In the genomic region with DNA sequence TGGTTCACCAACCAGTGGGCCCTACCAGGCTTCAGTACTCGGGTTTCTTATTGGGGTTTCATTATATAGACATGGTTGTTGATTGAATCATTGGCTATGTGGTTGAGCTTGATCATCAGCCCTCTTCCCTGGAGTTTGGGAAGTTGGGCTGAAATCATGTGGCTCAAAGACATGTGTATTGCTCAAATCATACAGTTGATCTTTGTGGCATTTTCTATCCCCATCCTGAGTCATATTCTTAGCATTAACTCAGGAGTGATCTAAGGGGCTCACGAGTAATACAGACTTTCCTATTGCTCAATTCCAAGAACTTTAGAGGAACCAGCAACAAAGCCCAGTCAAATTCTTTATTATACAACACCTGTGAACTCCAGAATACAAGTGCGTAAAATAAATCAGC, we compare ENCODE assay signal across 19 cellular contexts.
DNase-seq lines count a peak whose midpoint lies in the region; ATAC-seq and TF ChIP-seq lines count a peak whose summit lies in the region.
"Had no signal": no experiment of that assay in that cellular context is flagged by ENCODE, and none has a peak within 500 bp of the region (broad histone marks: within the 10 kb centered on the region; RNA-seq: fewer than 3 reads in every experiment).

No MANE protein-coding gene starts in this region.

- intact Hi-C loops in MCF 10A (cut with micrococcal nuclease) (no loop called here), breast epithelium (cut with DNase I; ENCODE audit: low total_unique reads) (no loop called here)
- intact Hi-C loops in CD4-positive, alpha-beta T cell (cut with DNase I, micrococcal nuclease) = no loop called here

- peak; percentile 47 for ATAC-seq in activated T-helper 17 cell treated with anti-CD3 and anti-CD28 coated beads, Interleukin-2, amount 50 U/mL, for 72 hours (replicated peaks)
- ATAC-seq in CD4-positive, alpha-beta T cell (ENCODE audit: poor library complexity) = no peak
- ATAC-seq: A549, mucosa of descending colon had no signal

- H3K27me3 ChIP-seq in breast epithelium = no peaks in the 10 kb centered on the region
- no peaks in the 10 kb centered on the region for H3K27me3 ChIP-seq in CD4-positive, alpha-beta T cell (ENCODE audit: control insufficient read depth, insufficient read depth, low read length)

- POLR2A ChIA-PET in MCF 10A (lab: Yijun Ruan, JAX) = no interaction called here
- POLR2A ChIA-PET in CD4-positive, alpha-beta T cell (lab: Charles Lee) = no interaction called here

- no peak for TF ChIP-seq POLR2A in breast epithelium (IDR thresholded peaks at IDR 0.05)

- H3K27ac ChIP-seq in breast epithelium = no peak overlapping the region
- no peak overlapping the region for H3K27ac ChIP-seq in CD4-positive, alpha-beta T cell (ENCODE audit: low read depth, low read length)
- H3K27ac ChIP-seq: A549 had no signal

- peaks cover 10% of the 10 kb centered on the region for H3K4me1 Mint-ChIP-seq in MCF 10A (ENCODE audit: insufficient read depth, unreplicated experiment)
- peaks cover 4% of the 10 kb centered on the region for H3K4me1 Mint-ChIP-seq in activated T-helper 17 cell treated with anti-CD3 and anti-CD28 coated beads, Interleukin-2, amount 50 U/mL, for 72 hours
- H3K4me1 Mint-ChIP-seq in CD4-positive, alpha-beta T cell (ENCODE audit: low read depth) = no peaks in the 10 kb centered on the region
- H3K4me1 Mint-ChIP-seq in mesothelial cell of epicardium = no peaks in the 10 kb centered on the region
- H3K4me1 Mint-ChIP-seq: activated CD4-positive, alpha-beta T cell treated with anti-CD3 and anti-CD28 coated beads, Interleukin-2, amount 10 ng/mL, durations not matched to agents 7 days and 5 days; activated naive CD8-positive, alpha-beta T cell treated with anti-CD3 and anti-CD28 coated beads, Interleukin-2, amount 10 ng/mL, durations not matched to agents 7 days and 5 days; endodermal cell had no signal

- H3K36me3 ChIP-seq in breast epithelium = peaks cover 12% of the 10 kb centered on the region

- H3K9me3 Mint-ChIP-seq in MCF 10A (ENCODE audit: unreplicated experiment) = no peaks in the 10 kb centered on the region
- H3K9me3 Mint-ChIP-seq in activated T-helper 17 cell treated with anti-CD3 and anti-CD28 coated beads, Interleukin-2, amount 50 U/mL, for 72 hours = no peaks in the 10 kb centered on the region
- H3K9me3 Mint-ChIP-seq in CD4-positive, alpha-beta T cell = no peaks in the 10 kb centered on the region
- peaks cover 24% of the 10 kb centered on the region for H3K9me3 Mint-ChIP-seq in mesothelial cell of epicardium

- BruUV-seq in MCF 10A (replicated peaks; lab: Mats Ljungman, UMichigan) = no TSS peak

- DNase-seq in MCF 10A (ENCODE audit: unreplicated experiment) (peak; percentile 16), breast epithelium (ENCODE audit: low spot score in 2 of 2) (no peak), fibroblast of the aortic adventitia (ENCODE audit: low read depth) (peak; percentile 11), NCI-H2081 treated with DMSO at 0.1 percent for 48 hours (lab: John Stamatoyannopoulos, UW) (no peak), mesothelial cell of epicardium (ENCODE audit: low spot score in 2 of 2, unreplicated experiment in 2 of 2) (no peak), SHP77 treated with DMSO at 0.1 percent for 48 hours (lab: John Stamatoyannopoulos, UW) (no peak)
- no peak for DNase-seq in CD4-positive, alpha-beta T cell
- DNase-seq: activated CD4-positive, alpha-beta T cell treated with anti-CD3 and anti-CD28 coated beads, Interleukin-2, amount 10 ng/mL, durations not matched to agents 7 days and 5 days; activated naive CD8-positive, alpha-beta T cell treated with anti-CD3 and anti-CD28 coated beads, Interleukin-2, amount 10 ng/mL, durations not matched to agents 7 days and 5 days; cerebellar nuclear complex; endodermal cell; mucosa of descending colon; NCI-H1417 treated with DMSO at 0.1 percent for 48 hours; NCI-H226; nucleus accumbens; T1000; trophoblast cell had no signal

- H3K27me3 Mint-ChIP-seq in MCF 10A (ENCODE audit: insufficient read depth, unreplicated experiment) (no peaks in the 10 kb centered on the region), mesothelial cell of epicardium (ENCODE audit: low read depth) (no peaks in the 10 kb centered on the region)
- no peaks in the 10 kb centered on the region for H3K27me3 Mint-ChIP-seq in activated T-helper 17 cell treated with anti-CD3 and anti-CD28 coated beads, Interleukin-2, amount 50 U/mL, for 72 hours
- H3K27me3 Mint-ChIP-seq in CD4-positive, alpha-beta T cell = no peaks in the 10 kb centered on the region
- H3K27me3 Mint-ChIP-seq: activated CD4-positive, alpha-beta T cell treated with anti-CD3 and anti-CD28 coated beads, Interleukin-2, amount 10 ng/mL, durations not matched to agents 7 days and 5 days; activated naive CD8-positive, alpha-beta T cell treated with anti-CD3 and anti-CD28 coated beads, Interleukin-2, amount 10 ng/mL, durations not matched to agents 7 days and 5 days had no signal

- H3K4me3 Mint-ChIP-seq in MCF 10A (ENCODE audit: unreplicated experiment) (no peak overlapping the region), mesothelial cell of epicardium (no peak overlapping the region)
- H3K4me3 Mint-ChIP-seq in activated T-helper 17 cell treated with anti-CD3 and anti-CD28 coated beads, Interleukin-2, amount 50 U/mL, for 72 hours = no peak overlapping the region
- no peak overlapping the region for H3K4me3 Mint-ChIP-seq in CD4-positive, alpha-beta T cell
- H3K4me3 Mint-ChIP-seq: activated CD4-positive, alpha-beta T cell treated with anti-CD3 and anti-CD28 coated beads, Interleukin-2, amount 10 ng/mL, durations not matched to agents 7 days and 5 days; activated naive CD8-positive, alpha-beta T cell treated with anti-CD3 and anti-CD28 coated beads, Interleukin-2, amount 10 ng/mL, durations not matched to agents 7 days and 5 days; endodermal cell had no signal

- H3K36me3 Mint-ChIP-seq in MCF 10A (ENCODE audit: insufficient read depth, unreplicated experiment) (peaks cover 77% of the 10 kb centered on the region), mesothelial cell of epicardium (peaks cover 67% of the 10 kb centered on the region)
- H3K36me3 Mint-ChIP-seq in activated T-helper 17 cell treated with anti-CD3 and anti-CD28 coated beads, Interleukin-2, amount 50 U/mL, for 72 hours (ENCODE audit: low read depth) = peaks cover 99% of the 10 kb centered on the region
- H3K36me3 Mint-ChIP-seq in CD4-positive, alpha-beta T cell (ENCODE audit: low read depth) = peaks cover 99% of the 10 kb centered on the region

- H3K4me3 ChIP-seq in breast epithelium = no peak overlapping the region
- H3K4me3 ChIP-seq in fibroblast of the aortic adventitia (ENCODE audit: low read depth, low read length) = no peak overlapping the region
- H3K4me3 ChIP-seq: A549, mucosa of descending colon had no signal

- CTCF ChIA-PET in MCF 10A (lab: Yijun Ruan, JAX) = interaction anchor here (0.5 kb wide), 1 partner anchor 215 kb away, joined by 3 read pairs; no protein-coding TSS in a partner anchor
- CTCF ChIA-PET in CD4-positive, alpha-beta T cell (lab: Charles Lee) = no interaction called here

- H3K27ac Mint-ChIP-seq in MCF 10A (ENCODE audit: low read depth, unreplicated experiment) (no peak overlapping the region), mesothelial cell of epicardium (no peak overlapping the region)
- no peak overlapping the region for H3K27ac Mint-ChIP-seq in activated T-helper 17 cell treated with anti-CD3 and anti-CD28 coated beads, Interleukin-2, amount 50 U/mL, for 72 hours
- no peak overlapping the region for H3K27ac Mint-ChIP-seq in CD4-positive, alpha-beta T cell
- H3K27ac Mint-ChIP-seq: activated CD4-positive, alpha-beta T cell treated with anti-CD3 and anti-CD28 coated beads, Interleukin-2, amount 10 ng/mL, durations not matched to agents 7 days and 5 days; activated naive CD8-positive, alpha-beta T cell treated with anti-CD3 and anti-CD28 coated beads, Interleukin-2, amount 10 ng/mL, durations not matched to agents 7 days and 5 days; endodermal cell had no signal

- TF ChIP-seq CTCF in MCF 10A (IDR thresholded peaks at IDR 0.05; ENCODE audit: unreplicated experiment) (no peak), breast epithelium (IDR thresholded peaks at IDR 0.05) (no peak), fibroblast of the aortic adventitia (IDR thresholded peaks at IDR 0.05; ENCODE audit: insufficient read depth, low read length) (no peak), mesothelial cell of epicardium (IDR thresholded peaks at IDR 0.05; ENCODE audit: unreplicated experiment) (no peak)
- no peak for TF ChIP-seq CTCF in CD4-positive, alpha-beta T cell (IDR thresholded peaks at IDR 0.05)

- H3K4me1 ChIP-seq in breast epithelium = no peaks in the 10 kb centered on the region
- H3K4me1 ChIP-seq: A549 had no signal

- H3K9me3 ChIP-seq in breast epithelium = peaks cover 0 to 8% of the 10 kb centered on the region in 2 donors
- no peaks in the 10 kb centered on the region for H3K9me3 ChIP-seq in CD4-positive, alpha-beta T cell (ENCODE audit: control insufficient read depth, low read length)

Comparison
In these comparisons a context has a peak if more than half of its experiments do, and no peak if none do; other contexts are left out.
1. DNase-seq: peak in MCF 10A (single experiment) and fibroblast of the aortic adventitia (single experiment); none in breast epithelium (0 of 2), NCI-H2081 treated with DMSO at 0.1 percent for 48 hours (single experiment), CD4-positive, alpha-beta T cell (0 of 10), mesothelial cell of epicardium (0 of 2) and SHP77 treated with DMSO at 0.1 percent for 48 hours (single experiment).